Comparison of ENCODE assay signal across 26 cellular contexts in genomic region chr10:113911839-113912238, GRCh38.
"Had no signal": no experiment of that assay in that cellular context is flagged by ENCODE, and none has a peak within 500 bp of the region (broad histone marks: within the 10 kb centered on the region; RNA-seq: fewer than 3 reads in every experiment).

No MANE protein-coding gene starts in this region.

- FAIRE-seq: urothelium cell line had no signal

- H3K9me3 ChIP-seq: neutrophil, psoas muscle, right lobe of liver, sigmoid colon, stomach, thoracic aorta, thyroid gland, tibial nerve, vagina had no signal

- H3K27ac ChIP-seq: neutrophil, parathyroid adenoma, psoas muscle, right lobe of liver, sigmoid colon, stomach, thoracic aorta, thyroid gland, tibial nerve, vagina had no signal

- H3K4me3 ChIP-seq: psoas muscle, right lobe of liver, sigmoid colon, stomach, thoracic aorta, thyroid gland, tibial nerve, vagina had no signal

- H3K27me3 ChIP-seq: neutrophil, right lobe of liver, sigmoid colon, stomach, thyroid gland, tibial nerve, vagina had no signal

- H3K9ac ChIP-seq: parathyroid adenoma had no signal

- H2AFZ ChIP-seq: parathyroid adenoma had no signal

- H3K79me2 ChIP-seq: parathyroid adenoma had no signal

- ATAC-seq: naive thymus-derived CD8-positive, alpha-beta T cell; natural killer cell treated with Interleukin-12 subunit alpha and Interleukin-12 subunit beta and Interleukin-15 and Interleukin-18, amount 100 ng/mL, for 72 hours; psoas muscle; right cardiac atrium; right lobe of liver; stimulated activated effector memory CD8-positive, alpha-beta T cell treated with anti-CD3 and anti-CD28 coated beads, Interleukin-12 subunit alpha, Interleukin-12 subunit beta, amount 100 ng/mL, for 72 hours; stimulated activated naive B cell treated with anti-CD40 and anti-IgM and Interleukin-4, amounts not matched to agents 10 μg/mL and 1 μg/mL and 100 μg/mL, for 72 hours had no signal

- DNase-seq: naive thymus-derived CD8-positive, alpha-beta T cell; nephron progenitor cell; nucleus accumbens; posterior cingulate gyrus; psoas muscle; right cardiac atrium; right lobe of liver; sigmoid colon; small intestine; stimulated activated CD4-positive, alpha-beta T cell treated with anti-CD3 and anti-CD28 coated beads, Interleukin-15, amount 100 ng/mL, for 24 hours; stimulated activated CD4-positive, alpha-beta T cell treated with anti-CD3 and anti-CD28 coated beads, Interleukin-2, amount 100 ng/mL, for 24 hours; stimulated activated CD4-positive, alpha-beta T cell treated with anti-CD3 and anti-CD28 coated beads, Interleukin-2, amount 100 ng/mL, for 48 hours; stimulated activated CD4-positive, alpha-beta T cell treated with anti-CD3 and anti-CD28 coated beads, Interleukin-4, amount 100 ng/mL, for 24 hours; stimulated activated naive B cell treated with anti-CD40 and anti-IgM and Interleukin-4, amounts not matched to agents 10 μg/mL and 1 μg/mL and 100 μg/mL, for 72 hours; stimulated activated naive CD4-positive, alpha-beta T cell treated with Interleukin-2 at 50 U/mL for 16 hours; stomach; thyroid gland; trophoblast cell had no signal

- H3K4me1 ChIP-seq: parathyroid adenoma, psoas muscle, right lobe of liver, sigmoid colon, thyroid gland, tibial nerve, vagina had no signal
